In the genomic region with DNA sequence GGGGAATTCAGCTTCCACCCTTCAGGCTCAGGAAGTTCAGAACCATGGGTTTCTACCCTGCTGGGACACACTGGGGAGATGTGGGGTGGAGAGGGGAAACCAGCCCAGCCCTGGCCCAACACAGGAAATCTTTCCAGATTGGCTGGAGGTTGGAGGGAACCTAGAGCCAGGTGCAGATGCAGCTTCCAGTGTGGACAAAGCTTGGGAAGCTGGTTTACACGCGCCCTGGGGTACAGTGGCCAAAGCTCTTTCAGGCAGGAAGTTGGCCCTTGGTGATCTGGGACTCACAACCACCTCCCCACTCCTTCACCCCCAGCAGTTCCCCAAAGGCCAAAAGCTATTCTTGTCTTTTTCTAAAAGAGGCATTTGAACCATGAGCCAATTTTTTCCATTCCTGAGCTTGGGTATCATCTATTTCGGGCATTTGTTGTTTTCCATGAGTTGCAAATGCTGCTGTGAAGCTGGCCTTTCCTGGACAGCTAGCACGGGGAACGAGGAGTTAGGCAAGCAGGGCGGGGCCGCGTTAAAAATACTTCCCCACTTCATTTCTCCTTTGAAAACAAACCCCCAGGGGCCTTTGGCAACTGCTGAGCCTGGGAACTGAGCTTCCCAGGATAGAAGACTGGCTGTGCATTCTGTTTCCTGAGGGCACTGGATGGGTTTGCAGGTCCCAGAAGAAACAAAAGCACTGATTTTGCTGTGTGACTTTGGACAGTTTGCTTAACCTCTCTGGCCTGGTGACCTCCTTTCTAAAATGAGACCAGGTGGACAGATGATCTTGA, we compare ENCODE assay signal across 11 cellular contexts. TPM values are rescaled to one million over a fixed set of nuclear protein-coding genes. Genes with fewer than 3 reads are reported as not detected.
A peak's percentile ranks its signal among the peaks of the same experiment; 100 is the strongest.
DNase-seq lines count a peak whose midpoint lies in the region; ATAC-seq, FAIRE-seq and TF ChIP-seq lines count a peak whose summit lies in the region.
"Had no signal": no experiment of that assay in that cellular context is flagged by ENCODE, and none has a peak within 500 bp of the region (broad histone marks: within the 10 kb centered on the region; RNA-seq: fewer than 3 reads in every experiment).

No MANE protein-coding gene starts in this region.

- intact Hi-C loops in adrenal gland (cut with DNase I) (no loop called here), testis (cut with DNase I; ENCODE audit: low total_unique reads) (no loop called here)

- DNase-seq in NCI-H345 (lab: John Stamatoyannopoulos, UW), result peak; percentile 56
- DNase-seq in NCI-H345 treated with DMSO at 0.1 percent for 48 hours (lab: John Stamatoyannopoulos, UW; ENCODE audit: unreplicated experiment), result no peak
- DNase-seq in adrenal gland, result peak; percentile 46 to 85 (median 70)
- no peak for DNase-seq in keratinocyte (ENCODE audit: low read depth, low spot score)
- peak; percentile 86 for DNase-seq in testis
- DNase-seq: BE2C had no signal

- no peaks in the 10 kb centered on the region for H4K20me1 ChIP-seq in keratinocyte (ENCODE audit: control insufficient read depth, extremely low read depth, insufficient read depth, low read length)

- H3K4me3 ChIP-seq in adrenal gland (no peak overlapping the region), keratinocyte (ENCODE audit: control insufficient read depth in 2 of 3, extremely low read depth in 1 of 3, insufficient read depth in 2 of 3, low read depth in 1 of 3, low read length in 3 of 3) (no peak overlapping the region), testis (no peak overlapping the region)

- peak overlapping the region; percentile 63 for H3K4me2 ChIP-seq in keratinocyte (ENCODE audit: control insufficient read depth, extremely low read depth, insufficient read depth, low read depth, low read length)

- ATAC-seq in GM18520 (IDR thresholded peaks at IDR 0.05; ENCODE audit: unreplicated experiment), result no peak
- ATAC-seq in HG03439 (IDR thresholded peaks at IDR 0.05; ENCODE audit: unreplicated experiment), result no peak
- ATAC-seq in HG02938 (IDR thresholded peaks at IDR 0.05; ENCODE audit: unreplicated experiment), result no peak

- 33 to 59% (median 38%) methylated on average over 8 of the region's 8 CpGs for WGBS in adrenal gland, 4 donors
- 24 to 26% methylated on average over 6 to 8 of the region's 8 CpGs for WGBS in testis, 2 donors

- TF ChIP-seq POLR2A in adrenal gland (IDR thresholded peaks at IDR 0.05) (no peak), testis (IDR thresholded peaks at IDR 0.05) (no peak)

- peaks cover 2% of the 10 kb centered on the region for H3K79me2 ChIP-seq in keratinocyte (ENCODE audit: control insufficient read depth, insufficient read depth, low read length)

- H3K9ac ChIP-seq in keratinocyte (ENCODE audit: control insufficient read depth, extremely low read depth, insufficient read depth, low read length), result peak overlapping the region; percentile 8

- no peaks in the 10 kb centered on the region for H3K9me1 ChIP-seq in keratinocyte (ENCODE audit: control insufficient read depth, extremely low read depth, insufficient read depth, low read length)

- H3K36me3 ChIP-seq in adrenal gland (replicated peaks in 1 of 2) (no peaks in the 10 kb centered on the region), keratinocyte (ENCODE audit: control insufficient read depth in 2 of 2, extremely low read depth in 1 of 2, insufficient read depth in 2 of 2, low read length in 2 of 2) (no peaks in the 10 kb centered on the region), testis (ENCODE audit: low read depth, missing control alignments) (no peaks in the 10 kb centered on the region)
- H3K36me3 ChIP-seq: BE2C had no signal

- H3K27me3 ChIP-seq in adrenal gland (no peaks in the 10 kb centered on the region), keratinocyte (ENCODE audit: control insufficient read depth, extremely low read depth, insufficient read depth, low read length) (peaks cover 17% of the 10 kb centered on the region), testis (no peaks in the 10 kb centered on the region)

- no peaks in the 10 kb centered on the region for H3K9me3 ChIP-seq in adrenal gland (replicated peaks in 1 of 3)
- H3K9me3 ChIP-seq in keratinocyte (ENCODE audit: control insufficient read depth, low read depth, low read length), result no peaks in the 10 kb centered on the region
- H3K9me3 ChIP-seq in testis, result no peaks in the 10 kb centered on the region
- H3K9me3 ChIP-seq: BE2C had no signal

- TF ChIP-seq CTCF in adrenal gland (IDR thresholded peaks at IDR 0.05) (no peak), keratinocyte (optimal IDR thresholded peaks at IDR 0.05 in 1 of 3, IDR thresholded peaks at IDR 0.05 in 1 of 3, conservative IDR thresholded peaks at IDR 0.05 in 1 of 3; ENCODE audit: extremely low read depth in 1 of 3, insufficient read depth in 2 of 3, low read length in 3 of 3) (no peak), testis (IDR thresholded peaks at IDR 0.05) (no peak)

- H2AFZ ChIP-seq in keratinocyte (ENCODE audit: control insufficient read depth, low read length), result peak overlapping the region; percentile 10

- H3K27ac ChIP-seq in adrenal gland, result peak overlapping the region in 4 of 5 donors; percentile 54 to 88 (median 72)
- H3K27ac ChIP-seq in keratinocyte (ENCODE audit: control insufficient read depth, insufficient read depth, low read length), result peak overlapping the region; percentile 63
- peak overlapping the region; percentile 85 to 93 for H3K27ac ChIP-seq in testis

- H3K4me1 ChIP-seq in adrenal gland (replicated peaks in 1 of 2) (peaks cover 8 to 44% of the 10 kb centered on the region in 2 donors), keratinocyte (ENCODE audit: control insufficient read depth, extremely low read depth, insufficient read depth, low read length) (peaks cover 46% of the 10 kb centered on the region), testis (peaks cover 54% of the 10 kb centered on the region)
- H3K4me1 ChIP-seq: BE2C had no signal

- FAIRE-seq in keratinocyte (lab: Jason Lieb, UNC), result no peak
- FAIRE-seq: colon had no signal

- dilution Hi-C loops in keratinocyte (cut with MboI; ENCODE audit: extremely low pct_ligation_motif_present, low sequenced_read_pairs), result no loop called here

RNA-seq across cellular contexts. Expression of a gene that starts 3.1 kb away (rescaled TPM):
- total RNA-seq in adrenal gland (10 to 100 TPM in 6 of 8 donors, 1 to 10 TPM in 2; 9.0 to 25.4 (median 14.3) TPM), testis (10 to 100 TPM; 31.7 to 33.7 TPM)
- polyA plus RNA-seq in adrenal gland (10 to 100 TPM in 2 of 3 donors, 1 to 10 TPM in 1; 1.3 to 39.6 (median 26.1) TPM), keratinocyte (1.6 to 2.8 TPM (median 1.9 TPM) in 3 replicates), testis (ENCODE audit: insufficient read depth, low read depth, low replicate concordance) (20.1 TPM)
- 3.4 TPM for polyA plus RNA-seq in keratinocyte (2011; ENCODE audit: low read depth)
- 0.98 and 2.6 TPM in 2 replicates for polyA plus RNA-seq in keratinocyte (2011; cell fraction: cytosol; rRNA removed)
- polyA plus RNA-seq in keratinocyte (2011; cell fraction: nucleus; rRNA removed), result 2.4 and 3.3 TPM in 2 replicates
- polyA plus RNA-seq in keratinocyte (2012; ENCODE audit: low replicate concordance), result 3.0 and 4.9 TPM in 2 replicates
- polyA minus RNA-seq in keratinocyte, result 0.86 to 4.1 TPM (median 0.93 TPM) in 3 replicates
- 3.1 TPM for polyA minus RNA-seq in keratinocyte (2011; cell fraction: cytosol; rRNA and poly(A)+ RNA removed)
- polyA minus RNA-seq in keratinocyte (2011; cell fraction: nucleus; rRNA and poly(A)+ RNA removed), result 1.0 and 2.4 TPM in 2 replicates

RNA-seq across cellular contexts. Expression of a gene that starts 28.3 kb away (rescaled TPM):
- under 1 TPM in 1 of 8 donors, not detected in 7; 0.41 TPM for total RNA-seq in adrenal gland
- under 1 TPM in 2 of 3 donors, not detected in 1; 0.03 to 0.24 TPM for polyA plus RNA-seq in adrenal gland
- polyA plus RNA-seq in keratinocyte, result 0.05 to 0.06 TPM in 2 of 3 replicates, not detected in the other
- not detected for polyA plus RNA-seq in keratinocyte (2011; ENCODE audit: low read depth)
- not detected in 2 replicates for polyA plus RNA-seq in keratinocyte (2011; cell fraction: cytosol; rRNA removed)
- polyA plus RNA-seq in keratinocyte (2011; cell fraction: nucleus; rRNA removed), result 0.15 and 0.48 TPM in 2 replicates
- polyA plus RNA-seq in keratinocyte (2012; ENCODE audit: low replicate concordance), result 0.20 TPM in 1 of 2 replicates, not detected in the other
- not detected in 3 replicates for polyA minus RNA-seq in keratinocyte
- polyA minus RNA-seq in keratinocyte (2011; cell fraction: cytosol; rRNA and poly(A)+ RNA removed), result not detected
- polyA minus RNA-seq in keratinocyte (2011; cell fraction: nucleus; rRNA and poly(A)+ RNA removed), result 0.32 TPM in 1 of 2 replicates, not detected in the other
- total RNA-seq in testis, result 1 to 10 TPM; 1.3 to 1.7 TPM
- 0.78 TPM for polyA plus RNA-seq in testis (ENCODE audit: insufficient read depth, low read depth, low replicate concordance)
- total RNA-seq: HT1080 had no signal

Comparison
In these comparisons a context has a peak if more than half of its experiments do, and no peak if none do; other contexts are left out.
1. DNase-seq: peak in NCI-H345 (single experiment), adrenal gland (7 of 7) and testis (single experiment); none in NCI-H345 treated with DMSO at 0.1 percent for 48 hours (single experiment) and keratinocyte (single experiment).
2. Peak in every context shown above with its lines, with median percentiles within 50 percentile points of each other: H3K27ac ChIP-seq.